ENCODE assay signal across 33 cellular contexts in the genomic region with DNA sequence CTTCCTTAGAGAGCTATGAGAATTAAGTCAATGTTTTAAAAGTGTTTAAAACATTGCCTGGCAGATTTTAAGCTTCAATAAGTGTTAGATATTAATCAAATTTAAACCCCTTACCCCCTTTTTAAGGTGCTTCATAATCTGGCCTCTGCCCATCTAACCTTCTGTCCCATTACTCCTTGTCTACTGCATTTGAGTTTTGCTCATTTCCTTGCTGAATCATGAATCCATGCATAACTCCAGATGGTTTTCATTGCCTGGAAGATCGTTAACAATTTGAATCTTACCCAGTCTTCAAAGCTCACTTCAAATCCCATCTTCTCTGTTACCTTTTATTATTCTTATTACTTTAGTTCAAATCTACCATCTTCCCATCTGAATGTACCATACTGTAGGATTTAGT. TPM values are rescaled to one million over a fixed set of nuclear protein-coding genes. Genes with fewer than 3 reads are reported as not detected.
"Had no signal": no experiment of that assay in that cellular context is flagged by ENCODE, and none has a peak within 500 bp of the region (broad histone marks: within the 10 kb centered on the region; RNA-seq: fewer than 3 reads in every experiment).

No MANE protein-coding gene starts in this region.

- H2AFZ ChIP-seq: parathyroid adenoma had no signal

- H3K27me3 ChIP-seq: right atrium auricular region, vagina had no signal

- H3K79me2 ChIP-seq: parathyroid adenoma had no signal

- H3K4me3 Mint-ChIP-seq: activated naive CD4-positive, alpha-beta T cell treated with anti-CD3 and anti-CD28 coated beads, Interleukin-2, amount 10 ng/mL, durations not matched to agents 7 days and 5 days; central memory CD8-positive, alpha-beta T cell; dendritic cell treated with granulocyte-macrophage colony-stimulating factor and Interleukin-4, amounts not matched to agents 40 ng/mL and 50 ng/mL, for 4 days; endodermal cell; immature natural killer cell; naive B cell; stimulated activated memory B cell treated with anti-CD40 and anti-IgM and Interleukin-4, amounts not matched to agents 10 μg/mL and 1 μg/mL and 100 μg/mL, for 72 hours; T-helper 1 cell treated with Interleukin-12 subunit alpha and Interleukin-12 subunit beta and Interleukin-4 antibody, amounts not matched to agents 30 μg/mL and 1 μg/mL, for 36 hours had no signal

- DNase-seq: activated CD4-positive, alpha-beta T cell treated with anti-CD3 and anti-CD28 coated beads for 48 hours; activated CD4-positive, alpha-beta T cell treated with anti-CD3 and anti-CD28 coated beads, Interleukin-2, amount 50 U/mL, for 48 hours; activated CD8-positive, alpha-beta memory T cell treated with anti-CD3 and anti-CD28 coated beads for 24 hours; activated effector memory CD4-positive, alpha-beta T cell treated with anti-CD3 and anti-CD28 coated beads, Interleukin-2, amount 50 U/mL, for 16 hours; activated naive CD4-positive, alpha-beta T cell treated with anti-CD3 and anti-CD28 coated beads, Interleukin-2, amount 10 ng/mL, durations not matched to agents 7 days and 5 days; endodermal cell; hippocampal formation; immature natural killer cell; kidney; left colon; mammary epithelial cell; naive B cell; stimulated activated CD4-positive, alpha-beta T cell treated with anti-CD3 and anti-CD28 coated beads, Interleukin-1b, Interleukin-23, amount 100 ng/mL, for 48 hours; stimulated activated CD4-positive, alpha-beta T cell treated with anti-CD3 and anti-CD28 coated beads, Interleukin-4, amount 100 ng/mL, for 4 hours; stimulated activated CD8-positive, alpha-beta memory T cell treated with anti-CD3 and anti-CD28 coated beads, Interleukin-4, amount 100 ng/mL, for 48 hours; stomach; T-helper 9 cell; thyroid gland; upper lobe of left lung had no signal

- H3K9me3 Mint-ChIP-seq: activated naive CD4-positive, alpha-beta T cell treated with anti-CD3 and anti-CD28 coated beads, Interleukin-2, amount 10 ng/mL, durations not matched to agents 7 days and 5 days; central memory CD8-positive, alpha-beta T cell; dendritic cell treated with granulocyte-macrophage colony-stimulating factor and Interleukin-4, amounts not matched to agents 40 ng/mL and 50 ng/mL, for 4 days; endodermal cell; naive B cell; stimulated activated memory B cell treated with anti-CD40 and anti-IgM and Interleukin-4, amounts not matched to agents 10 μg/mL and 1 μg/mL and 100 μg/mL, for 72 hours; T-helper 1 cell treated with Interleukin-12 subunit alpha and Interleukin-12 subunit beta and Interleukin-4 antibody, amounts not matched to agents 30 μg/mL and 1 μg/mL, for 36 hours had no signal

- H3K4me1 ChIP-seq: parathyroid adenoma had no signal

- H3K36me3 Mint-ChIP-seq: activated naive CD4-positive, alpha-beta T cell treated with anti-CD3 and anti-CD28 coated beads, Interleukin-2, amount 10 ng/mL, durations not matched to agents 7 days and 5 days; naive B cell; stimulated activated memory B cell treated with anti-CD40 and anti-IgM and Interleukin-4, amounts not matched to agents 10 μg/mL and 1 μg/mL and 100 μg/mL, for 72 hours had no signal

- H3K27ac ChIP-seq: parathyroid adenoma, right atrium auricular region, stomach, thyroid gland, upper lobe of left lung, vagina, VCaP had no signal

- H3K9me3 ChIP-seq: right atrium auricular region, stomach, thyroid gland, upper lobe of left lung, vagina had no signal

- H3K36me3 ChIP-seq: right atrium auricular region, stomach, thyroid gland, upper lobe of left lung, vagina had no signal

- H3K9ac ChIP-seq: parathyroid adenoma had no signal

- ATAC-seq: activated CD4-positive, CD25-positive, alpha-beta regulatory T cell treated with anti-CD3 and anti-CD28 coated beads, Interleukin-2, amount 50 U/mL, for 24 hours; esophagus mucosa; left colon; stimulated activated memory B cell treated with anti-CD40 and anti-IgM and Interleukin-4, amounts not matched to agents 10 μg/mL and 1 μg/mL and 100 μg/mL, for 72 hours had no signal

- H3K27ac Mint-ChIP-seq: activated naive CD4-positive, alpha-beta T cell treated with anti-CD3 and anti-CD28 coated beads, Interleukin-2, amount 10 ng/mL, durations not matched to agents 7 days and 5 days; dendritic cell treated with granulocyte-macrophage colony-stimulating factor and Interleukin-4, amounts not matched to agents 40 ng/mL and 50 ng/mL, for 4 days; endodermal cell; immature natural killer cell; stimulated activated memory B cell treated with anti-CD40 and anti-IgM and Interleukin-4, amounts not matched to agents 10 μg/mL and 1 μg/mL and 100 μg/mL, for 72 hours; T-helper 1 cell treated with Interleukin-12 subunit alpha and Interleukin-12 subunit beta and Interleukin-4 antibody, amounts not matched to agents 30 μg/mL and 1 μg/mL, for 36 hours had no signal

- H3K4me2 ChIP-seq: smooth muscle cell had no signal

- H3K4me3 ChIP-seq: right atrium auricular region, smooth muscle cell, stomach, thyroid gland, upper lobe of left lung, vagina had no signal

RNA-seq across cellular contexts. Expression of gene HJV, which starts 4.6 kb away (rescaled TPM):
- total RNA-seq: bronchial epithelial cell, esophagus mucosa, kidney, left colon, mammary epithelial cell, pulmonary artery endothelial cell, smooth muscle cell, stomach, thyroid gland, upper lobe of left lung, vagina had no signal
- polyA plus RNA-seq: immature natural killer cell, mammary epithelial cell, neural cell, smooth muscle cell, stomach had no signal
